1 cellular context compared by ENCODE assay signal in the genomic region with DNA sequence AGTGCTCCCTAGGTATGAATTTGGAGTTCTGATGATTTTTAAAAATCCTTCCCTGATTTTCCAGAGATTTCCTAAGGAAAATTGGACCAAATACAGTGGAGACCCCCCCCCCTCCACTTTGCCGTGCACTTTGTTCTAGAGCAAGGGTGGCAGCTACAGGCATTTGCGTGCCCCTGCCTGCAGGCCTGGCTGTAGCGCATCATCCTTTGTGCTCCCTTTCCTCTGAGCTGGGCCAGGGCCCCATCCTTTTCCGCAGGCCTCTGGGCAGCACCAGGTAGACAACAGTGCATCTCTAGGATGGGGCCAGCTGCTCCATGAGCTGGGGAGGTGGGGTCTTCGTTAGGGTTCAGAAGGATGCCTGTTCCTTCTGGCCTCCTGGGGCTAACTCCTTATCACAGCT.
TF ChIP-seq lines count a peak whose summit lies in the region.

No MANE protein-coding gene starts in this region.

TF ChIP-seq in SK-N-SH, 30 proteins besides CTCF, POLR2A, EP300 and RAD21 (continued from another document):
- TF ChIP-seq, protein P1, sequence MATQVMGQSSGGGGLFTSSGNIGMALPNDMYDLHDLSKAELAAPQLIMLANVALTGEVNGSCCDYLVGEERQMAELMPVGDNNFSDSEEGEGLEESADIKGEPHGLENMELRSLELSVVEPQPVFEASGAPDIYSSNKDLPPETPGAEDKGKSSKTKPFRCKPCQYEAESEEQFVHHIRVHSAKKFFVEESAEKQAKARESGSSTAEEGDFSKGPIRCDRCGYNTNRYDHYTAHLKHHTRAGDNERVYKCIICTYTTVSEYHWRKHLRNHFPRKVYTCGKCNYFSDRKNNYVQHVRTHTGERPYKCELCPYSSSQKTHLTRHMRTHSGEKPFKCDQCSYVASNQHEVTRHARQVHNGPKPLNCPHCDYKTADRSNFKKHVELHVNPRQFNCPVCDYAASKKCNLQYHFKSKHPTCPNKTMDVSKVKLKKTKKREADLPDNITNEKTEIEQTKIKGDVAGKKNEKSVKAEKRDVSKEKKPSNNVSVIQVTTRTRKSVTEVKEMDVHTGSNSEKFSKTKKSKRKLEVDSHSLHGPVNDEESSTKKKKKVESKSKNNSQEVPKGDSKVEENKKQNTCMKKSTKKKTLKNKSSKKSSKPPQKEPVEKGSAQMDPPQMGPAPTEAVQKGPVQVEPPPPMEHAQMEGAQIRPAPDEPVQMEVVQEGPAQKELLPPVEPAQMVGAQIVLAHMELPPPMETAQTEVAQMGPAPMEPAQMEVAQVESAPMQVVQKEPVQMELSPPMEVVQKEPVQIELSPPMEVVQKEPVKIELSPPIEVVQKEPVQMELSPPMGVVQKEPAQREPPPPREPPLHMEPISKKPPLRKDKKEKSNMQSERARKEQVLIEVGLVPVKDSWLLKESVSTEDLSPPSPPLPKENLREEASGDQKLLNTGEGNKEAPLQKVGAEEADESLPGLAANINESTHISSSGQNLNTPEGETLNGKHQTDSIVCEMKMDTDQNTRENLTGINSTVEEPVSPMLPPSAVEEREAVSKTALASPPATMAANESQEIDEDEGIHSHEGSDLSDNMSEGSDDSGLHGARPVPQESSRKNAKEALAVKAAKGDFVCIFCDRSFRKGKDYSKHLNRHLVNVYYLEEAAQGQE (IDR thresholded peaks at IDR 0.05; ENCODE audit: low read depth, low read length), result no peak
